Comparison of ENCODE assay signal across 9 cellular contexts in genomic region chr1:207753611-207754010, GRCh38. TPM values are rescaled to one million over a fixed set of nuclear protein-coding genes. Genes with fewer than 3 reads are reported as not detected.
DNase-seq lines count a peak whose midpoint lies in the region; ATAC-seq and TF ChIP-seq lines count a peak whose summit lies in the region.
"Had no signal": no experiment of that assay in that cellular context is flagged by ENCODE, and none has a peak within 500 bp of the region (broad histone marks: within the 10 kb centered on the region; RNA-seq: fewer than 3 reads in every experiment).

No MANE protein-coding gene starts in this region.

- peaks cover 69 to 89% (median 82%) of the 10 kb centered on the region in 3 donors for H3K4me1 Mint-ChIP-seq in CD8-positive, alpha-beta memory T cell
- H3K4me1 Mint-ChIP-seq in effector memory CD8-positive, alpha-beta T cell (ENCODE audit: low read depth in 2 of 2), result peaks cover 37 to 46% of the 10 kb centered on the region in 2 donors

- peaks cover 0 to 42% (median 2%) of the 10 kb centered on the region in 3 donors for H3K36me3 Mint-ChIP-seq in CD8-positive, alpha-beta memory T cell
- H3K36me3 Mint-ChIP-seq in effector memory CD8-positive, alpha-beta T cell (ENCODE audit: insufficient read depth), result peaks cover 21% of the 10 kb centered on the region

- H2AFZ ChIP-seq in neuron (ENCODE audit: low read depth, low read length), result no peak overlapping the region

- H3K27me3 Mint-ChIP-seq in CD8-positive, alpha-beta memory T cell, result peaks cover 0 to 1% of the 10 kb centered on the region in 2 donors
- no peaks in the 10 kb centered on the region for H3K27me3 Mint-ChIP-seq in effector memory CD8-positive, alpha-beta T cell
- H3K27me3 Mint-ChIP-seq: stimulated activated memory B cell treated with anti-CD40 and anti-IgM and Interleukin-4, amounts not matched to agents 10 μg/mL and 1 μg/mL and 100 μg/mL, for 72 hours had no signal

- peaks cover 61% of the 10 kb centered on the region for H3K4me1 ChIP-seq in CD8-positive, alpha-beta memory T cell (ENCODE audit: insufficient read depth, low read length)
- H3K4me1 ChIP-seq in neuron (ENCODE audit: insufficient read depth, low read length), result peaks cover 38% of the 10 kb centered on the region

- H3K27ac ChIP-seq in CD8-positive, alpha-beta memory T cell (ENCODE audit: low read depth, low read length), result no peak overlapping the region

- POLR2A ChIA-PET in CD8-positive, alpha-beta memory T cell (lab: Charles Lee), result no interaction called here

- no peak for DNase-seq in CD8-positive, alpha-beta memory T cell
- no peak for DNase-seq in NB4 (ENCODE audit: low read depth)
- no peak for DNase-seq in effector memory CD8-positive, alpha-beta T cell
- no peak for DNase-seq in middle frontal gyrus (ENCODE audit: extremely low spot score, low spot score)
- no peak for DNase-seq in GM13977 (ENCODE audit: low spot score)

- no peaks in the 10 kb centered on the region for H3K27me3 ChIP-seq in CD8-positive, alpha-beta memory T cell (ENCODE audit: insufficient read depth, low read length, poor library complexity, severe bottlenecking)
- no peaks in the 10 kb centered on the region for H3K27me3 ChIP-seq in neuron (ENCODE audit: insufficient read depth, low read length)

- H3K9me3 Mint-ChIP-seq in CD8-positive, alpha-beta memory T cell, result no peaks in the 10 kb centered on the region
- no peaks in the 10 kb centered on the region for H3K9me3 Mint-ChIP-seq in effector memory CD8-positive, alpha-beta T cell
- H3K9me3 Mint-ChIP-seq: stimulated activated memory B cell treated with anti-CD40 and anti-IgM and Interleukin-4, amounts not matched to agents 10 μg/mL and 1 μg/mL and 100 μg/mL, for 72 hours had no signal

- H3K27ac Mint-ChIP-seq in CD8-positive, alpha-beta memory T cell, result peak overlapping the region in 5 of 8 donors; percentile 3 to 98 (median 29)
- no peak overlapping the region for H3K27ac Mint-ChIP-seq in effector memory CD8-positive, alpha-beta T cell

- no peak for TF ChIP-seq POLR2A in NB4 (IDR thresholded peaks at IDR 0.05; ENCODE audit: extremely low read depth, insufficient read length)

- TF ChIP-seq CTCF in NB4 (IDR thresholded peaks at IDR 0.05; ENCODE audit: low read depth, low read length) (no peak), GM13977 (IDR thresholded peaks at IDR 0.05; ENCODE audit: extremely low read depth, insufficient read depth, missing control alignments) (no peak)

- no peak for ATAC-seq in effector memory CD8-positive, alpha-beta T cell (replicated peaks)
- ATAC-seq in GM21825 (IDR thresholded peaks at IDR 0.05; ENCODE audit: unreplicated experiment), result no peak
- no peak for ATAC-seq in HG03139 (IDR thresholded peaks at IDR 0.05; ENCODE audit: unreplicated experiment)
- ATAC-seq: stimulated activated memory B cell treated with anti-CD40 and anti-IgM and Interleukin-4, amounts not matched to agents 10 μg/mL and 1 μg/mL and 100 μg/mL, for 72 hours had no signal

- in situ Hi-C loops in GM13977 (cut with MboI; ENCODE audit: low pct_unique_long_range_greater_than_20kb, low sequenced_read_pairs, unreplicated experiment), result no loop called here

- H3K4me3 Mint-ChIP-seq in CD8-positive, alpha-beta memory T cell, result peak overlapping the region; percentile 51 to 100 (median 100)
- H3K4me3 Mint-ChIP-seq in effector memory CD8-positive, alpha-beta T cell, result peak overlapping the region; percentile 96 to 98

- no peak overlapping the region for H3K4me3 ChIP-seq in CD8-positive, alpha-beta memory T cell (ENCODE audit: low read length)
- H3K4me3 ChIP-seq in NB4 (ENCODE audit: low read depth, low read length) (peak overlapping the region; percentile 91), neuron (ENCODE audit: low read length) (peak overlapping the region; percentile 79)

- no peaks in the 10 kb centered on the region for H3K9me3 ChIP-seq in CD8-positive, alpha-beta memory T cell (ENCODE audit: low read length)
- no peaks in the 10 kb centered on the region for H3K9me3 ChIP-seq in neuron (ENCODE audit: low read length)

- peaks cover 9% of the 10 kb centered on the region for H3K36me3 ChIP-seq in CD8-positive, alpha-beta memory T cell (ENCODE audit: insufficient read depth, low read length)
- peaks cover 22% of the 10 kb centered on the region for H3K36me3 ChIP-seq in neuron (ENCODE audit: insufficient read depth, low read length)

- CTCF ChIA-PET in CD8-positive, alpha-beta memory T cell (lab: Charles Lee), result no interaction called here

RNA-seq across cellular contexts. Expression of gene CD46, which starts 1.8 kb away (rescaled TPM):
- 100 to 1,000 TPM in 1 of 2 experiments, 10 to 100 TPM in 1; 86.1 to 102 TPM for total RNA-seq in CD8-positive, alpha-beta memory T cell
- 165 TPM for polyA plus RNA-seq in CD8-positive, alpha-beta memory T cell

Comparison
In these comparisons a context has a peak if more than half of its experiments do, and no peak if none do; other contexts are left out.
1. H3K27ac Mint-ChIP-seq: peak in CD8-positive, alpha-beta memory T cell (5 of 8); none in effector memory CD8-positive, alpha-beta T cell (0 of 2).